10 cellular contexts compared by ENCODE assay signal in genomic region chr19:36245210-36246005, GRCh38. TPM values are rescaled to one million over a fixed set of nuclear protein-coding genes. Genes with fewer than 3 reads are reported as not detected.
A peak's percentile ranks its signal among the peaks of the same experiment; 100 is the strongest.
DNase-seq lines count a peak whose midpoint lies in the region; ATAC-seq, FAIRE-seq and TF ChIP-seq lines count a peak whose summit lies in the region.
"Had no signal": no experiment of that assay in that cellular context is flagged by ENCODE, and none has a peak within 500 bp of the region (broad histone marks: within the 10 kb centered on the region; RNA-seq: fewer than 3 reads in every experiment).

No MANE protein-coding gene starts in this region.

- H3K27ac ChIP-seq in liver (ENCODE audit: low read depth in 1 of 2, low read length in 2 of 2) (no peak overlapping the region), HepG2 (ENCODE audit: extremely low read length, insufficient read depth, low read length) (no peak overlapping the region), muscle layer of colon (ENCODE audit: low read depth, low read length) (no peak overlapping the region), aorta (ENCODE audit: low read depth in 1 of 2, low read length in 2 of 2) (no peak overlapping the region)

- intact Hi-C loops in HepG2 (cut with micrococcal nuclease; ENCODE audit: unreplicated experiment), result no loop called here
- intact Hi-C loops in aorta (cut with DNase I), result no loop called here
- intact Hi-C loops in posterior vena cava (cut with DNase I), result no loop called here

- H3K27ac Mint-ChIP-seq in T-helper 17 cell, result no peak overlapping the region

- POLR2A ChIA-PET in HepG2 (lab: Yijun Ruan, JAX), result no interaction called here

- no peak for ATAC-seq in HepG2
- ATAC-seq in aorta (ENCODE audit: low FRiP score), result peak; percentile 44
- ATAC-seq in T-helper 17 cell, result no peak
- ATAC-seq: K562 had no signal

- in situ Hi-C loops in HepG2 (cut with HindIII; ENCODE audit: extremely low pct_ligation_motif_present, low pct_unique_long_range_greater_than_20kb), result no loop called here

- H3K4me2 ChIP-seq in HepG2 (ENCODE audit: low read depth, low read length), result no peak overlapping the region

- DNase-seq in HepG2 (ENCODE audit: low spot score) (no peak), epithelial cell of esophagus (ENCODE audit: low read depth) (no peak), aorta (no peak), posterior vena cava (ENCODE audit: low spot score) (no peak), DMS153 treated with DMSO at 0.1 percent for 48 hours (lab: John Stamatoyannopoulos, UW; ENCODE audit: unreplicated experiment) (no peak), T-helper 17 cell (no peak)
- DNase-seq: activated naive CD4-positive, alpha-beta T cell treated with anti-CD3 and anti-CD28 coated beads, Interleukin-2, amount 50 U/mL, for 16 hours had no signal

- no peak for TF ChIP-seq RAD21 in liver (IDR thresholded peaks at IDR 0.05)
- no peak for TF ChIP-seq RAD21 in HepG2 (CRISPR knock-in tag; IDR thresholded peaks at IDR 0.05)

- CTCF ChIA-PET in HepG2 (lab: Yijun Ruan, JAX; ENCODE audit: low intra/inter-chr PET ratio, low total read pairs), result no interaction called here

- H4K20me1 ChIP-seq in HepG2 (ENCODE audit: insufficient read depth, low read length), result no peaks in the 10 kb centered on the region

- TF ChIP-seq EP300 in HepG2 (IDR thresholded peaks at IDR 0.05; ENCODE audit: low read depth in 2 of 2, low read length in 2 of 2), result no peak
- no peak for TF ChIP-seq EP300 in HepG2 (CRISPR knock-in tag; IDR thresholded peaks at IDR 0.05; ENCODE audit: borderline replicate concordance)

- no peak for TF ChIP-seq POLR2A in HepG2 (IDR thresholded peaks at IDR 0.05; ENCODE audit: insufficient read depth in 1 of 2, low read depth in 2 of 2, low read length in 2 of 2)

- H3K9me3 ChIP-seq in liver (ENCODE audit: control insufficient read depth in 4 of 4, low read length in 3 of 4) (peaks cover 10 to 38% (median 22%) of the 10 kb centered on the region in 4 donors), HepG2 (ENCODE audit: low read length) (no peaks in the 10 kb centered on the region; the same call in 1 of the 2 replicates), muscle layer of colon (ENCODE audit: low read length) (no peaks in the 10 kb centered on the region), aorta (ENCODE audit: control insufficient read depth, low read length) (no peaks in the 10 kb centered on the region), T-helper 17 cell (ENCODE audit: control insufficient read depth, low read length, poor library complexity, severe bottlenecking) (peaks cover 3% of the 10 kb centered on the region)

- peaks cover 0 to 2% (median 0%) of the 10 kb centered on the region in 4 donors for H3K4me1 ChIP-seq in liver (ENCODE audit: control insufficient read depth in 4 of 4, insufficient read depth in 4 of 4, low read length in 3 of 4)
- no peaks in the 10 kb centered on the region for H3K4me1 ChIP-seq in HepG2 (ENCODE audit: insufficient read depth, low read length)
- peaks cover 8% of the 10 kb centered on the region for H3K4me1 ChIP-seq in muscle layer of colon (ENCODE audit: insufficient read depth, low read length)
- no peaks in the 10 kb centered on the region for H3K4me1 ChIP-seq in aorta (ENCODE audit: control insufficient read depth in 1 of 2, insufficient read depth in 2 of 2, low read length in 2 of 2)

- no peaks in the 10 kb centered on the region for H3K27me3 Mint-ChIP-seq in T-helper 17 cell

- FAIRE-seq in HepG2 (lab: Jason Lieb, UNC), result no peak
- FAIRE-seq: K562 had no signal

- no peak overlapping the region for H3K4me3 Mint-ChIP-seq in T-helper 17 cell

- H3K4me3 ChIP-seq in liver (ENCODE audit: low read depth in 1 of 3, low read length in 3 of 3) (peak overlapping the region; percentile 27 to 37 (median 36)), HepG2 (replicated peaks in 1 of 3; ENCODE audit: insufficient read depth in 1 of 3, low read depth in 2 of 3, low read length in 3 of 3) (no peak overlapping the region), epithelial cell of esophagus (ENCODE audit: low read length) (peak overlapping the region; percentile 16), muscle layer of colon (ENCODE audit: low read depth in 1 of 2, low read length in 2 of 2) (peak overlapping the region; percentile 51 to 63), aorta (ENCODE audit: low read length in 2 of 2) (no peak overlapping the region)
- H3K4me3 ChIP-seq: K562 had no signal

- 9% methylated on average over 63 of the region's 63 CpGs for WGBS in liver
- WGBS in HepG2 (ENCODE audit: low lambda C conversion rate), result 87% methylated on average over 59 of the region's 63 CpGs
- 1 to 2% methylated on average over 63 of the region's 63 CpGs for WGBS in aorta, 2 donors

- no peaks in the 10 kb centered on the region for H3K36me3 Mint-ChIP-seq in T-helper 17 cell (ENCODE audit: low read depth)

- H3K36me3 ChIP-seq in liver (ENCODE audit: control insufficient read depth in 4 of 4, insufficient read depth in 3 of 4, low read depth in 1 of 4, low read length in 3 of 4) (no peaks in the 10 kb centered on the region), HepG2 (replicated peaks in 1 of 2; ENCODE audit: control insufficient read depth in 1 of 2, insufficient read depth in 2 of 2, low read length in 2 of 2) (no peaks in the 10 kb centered on the region), muscle layer of colon (ENCODE audit: insufficient read depth, low read length) (no peaks in the 10 kb centered on the region), aorta (ENCODE audit: control insufficient read depth in 1 of 2, insufficient read depth in 2 of 2, low read length in 1 of 2) (no peaks in the 10 kb centered on the region)

- no TSS peak for BruUV-seq in HepG2 (replicated peaks; lab: Mats Ljungman, UMichigan)

- no peaks in the 10 kb centered on the region for H3K4me1 Mint-ChIP-seq in T-helper 17 cell

- H2AFZ ChIP-seq in HepG2 (ENCODE audit: low read length), result no peak overlapping the region

- no peak overlapping the region for H3K9ac ChIP-seq in liver (ENCODE audit: low read depth in 1 of 2, low read length in 2 of 2)
- H3K9ac ChIP-seq in HepG2 (ENCODE audit: insufficient read depth, low read depth, low read length), result no peak overlapping the region
- H3K9ac ChIP-seq in muscle layer of colon (ENCODE audit: low read length), result no peak overlapping the region

- TF ChIP-seq CTCF in liver (IDR thresholded peaks at IDR 0.05; ENCODE audit: low read depth, low read length, missing input control), result no peak
- no peak for TF ChIP-seq CTCF in HepG2 (CRISPR knock-in tag; IDR thresholded peaks at IDR 0.05)
- no peak for TF ChIP-seq CTCF in epithelial cell of esophagus (IDR thresholded peaks at IDR 0.05; ENCODE audit: insufficient read depth, low read depth, low read length, missing control alignments)

- no peaks in the 10 kb centered on the region for H3K79me2 ChIP-seq in HepG2 (ENCODE audit: insufficient read depth, low read length)

- H3K27me3 ChIP-seq in liver (ENCODE audit: control insufficient read depth in 4 of 4, insufficient read depth in 4 of 4, low read length in 3 of 4) (no peaks in the 10 kb centered on the region), HepG2 (ENCODE audit: control insufficient read depth in 1 of 2, insufficient read depth in 2 of 2, low read length in 2 of 2) (no peaks in the 10 kb centered on the region), muscle layer of colon (ENCODE audit: control insufficient read depth in 1 of 2, insufficient read depth in 2 of 2, low read length in 2 of 2) (peaks cover 5 to 10% of the 10 kb centered on the region in 2 donors), aorta (ENCODE audit: control insufficient read depth in 1 of 2, insufficient read depth in 2 of 2, low read length in 1 of 2) (no peaks in the 10 kb centered on the region)

RNA-seq across cellular contexts. Expression of gene ZNF146, which starts 30.5 kb away (rescaled TPM):
- 10 to 100 TPM; 29.2 to 48.6 TPM for total RNA-seq in liver
- 10 to 100 TPM; 16.6 to 19.0 TPM for polyA plus RNA-seq in liver
- 52.7 and 93.3 TPM in 2 replicates for total RNA-seq in HepG2 (2016; rRNA removed; fragmentation: Illumina TruSeq; extraction: Trizol)
- 7.1 and 7.2 TPM in 2 replicates for total RNA-seq in HepG2 (2016; cell fraction: cytosol; rRNA removed; fragmentation: Illumina TruSeq; extraction: Trizol; ENCODE audit: low read depth)
- 53.6 and 86.2 TPM in 2 replicates for total RNA-seq in HepG2 (2016; cell fraction: insoluble cytoplasmic fraction; rRNA removed; fragmentation: Illumina TruSeq; extraction: Trizol)
- total RNA-seq in HepG2 (2016; cell fraction: membrane; rRNA removed; fragmentation: Illumina TruSeq; extraction: Trizol), result 33.9 and 37.0 TPM in 2 replicates
- 30.3 and 37.2 TPM in 2 replicates for total RNA-seq in HepG2 (2016; cell fraction: nucleus; rRNA removed; fragmentation: Illumina TruSeq; extraction: Trizol)
- 26.8 and 28.4 TPM in 2 replicates for polyA plus RNA-seq in HepG2 (2011; rRNA removed)
- 12.6 and 22.7 TPM in 2 replicates for polyA plus RNA-seq in HepG2 (2011; cell fraction: cytosol; rRNA removed)
- 11.3 and 18.6 TPM in 2 replicates for polyA plus RNA-seq in HepG2 (2011; cell fraction: nucleus; rRNA removed)
- 47.9 and 48.1 TPM in 2 replicates for polyA plus RNA-seq in HepG2 (2012)
- polyA plus RNA-seq in HepG2 (2016; cell fraction: cytosol; fragmentation: Illumina TruSeq; extraction: Trizol; ENCODE audit: low read depth), result 3.7 and 4.0 TPM in 2 replicates
- polyA plus RNA-seq in HepG2 (2016; cell fraction: insoluble cytoplasmic fraction; fragmentation: Illumina TruSeq; extraction: Trizol; ENCODE audit: low read depth), result 71.0 and 81.5 TPM in 2 replicates
- polyA plus RNA-seq in HepG2 (2016; cell fraction: membrane; fragmentation: Illumina TruSeq; extraction: Trizol; ENCODE audit: low read depth), result 15.3 and 15.4 TPM in 2 replicates
- 56.6 and 59.5 TPM in 2 replicates for polyA plus RNA-seq in HepG2 (2016; cell fraction: nucleus; fragmentation: Illumina TruSeq; extraction: Trizol; ENCODE audit: insufficient read depth, low read depth)
- polyA minus RNA-seq in HepG2 (2011; rRNA and poly(A)+ RNA removed; ENCODE audit: low replicate concordance), result 8.8 and 18.0 TPM in 2 replicates
- polyA minus RNA-seq in HepG2 (2011; cell fraction: cytosol; rRNA and poly(A)+ RNA removed), result 25.7 and 28.9 TPM in 2 replicates
- polyA minus RNA-seq in HepG2 (2011; cell fraction: nucleus; rRNA and poly(A)+ RNA removed), result 31.7 and 48.7 TPM in 2 replicates
- 10 to 100 TPM; 44.3 to 44.8 TPM for total RNA-seq in aorta
- 10 to 100 TPM; 26.7 to 40.1 TPM for polyA plus RNA-seq in aorta
- 10 to 100 TPM; 40.2 to 41.7 TPM for total RNA-seq in posterior vena cava
- total RNA-seq in T-helper 17 cell, result 10 to 100 TPM; 23.8 to 29.5 TPM

RNA-seq across cellular contexts. Expression of gene ZNF565, which starts 30.9 kb away (rescaled TPM):
- total RNA-seq in liver (1 to 10 TPM; 2.3 to 4.9 TPM), HepG2 (2016; rRNA removed; fragmentation: Illumina TruSeq; extraction: Trizol) (5.2 and 6.0 TPM in 2 replicates), aorta (1 to 10 TPM; 7.4 to 8.0 TPM), posterior vena cava (1 to 10 TPM; 5.2 to 5.3 TPM), T-helper 17 cell (1 to 10 TPM; 9.3 to 9.4 TPM)
- polyA plus RNA-seq in liver (1 to 10 TPM in 1 of 2 donors, under 1 TPM in 1; 0.95 to 2.2 TPM), HepG2 (2011; rRNA removed) (1.8 and 2.1 TPM in 2 replicates), aorta (1 to 10 TPM; 1.6 to 2.6 TPM)
- total RNA-seq in HepG2 (2016; cell fraction: cytosol; rRNA removed; fragmentation: Illumina TruSeq; extraction: Trizol; ENCODE audit: low read depth), result 2.6 and 3.3 TPM in 2 replicates
- 5.1 and 5.7 TPM in 2 replicates for total RNA-seq in HepG2 (2016; cell fraction: insoluble cytoplasmic fraction; rRNA removed; fragmentation: Illumina TruSeq; extraction: Trizol)
- total RNA-seq in HepG2 (2016; cell fraction: membrane; rRNA removed; fragmentation: Illumina TruSeq; extraction: Trizol), result 3.8 and 4.2 TPM in 2 replicates
- 3.8 and 5.4 TPM in 2 replicates for total RNA-seq in HepG2 (2016; cell fraction: nucleus; rRNA removed; fragmentation: Illumina TruSeq; extraction: Trizol)
- 0.95 and 1.4 TPM in 2 replicates for polyA plus RNA-seq in HepG2 (2011; cell fraction: cytosol; rRNA removed)
- polyA plus RNA-seq in HepG2 (2011; cell fraction: nucleus; rRNA removed), result 2.5 and 3.3 TPM in 2 replicates
- polyA plus RNA-seq in HepG2 (2012), result 2.3 and 2.4 TPM in 2 replicates
- 0.63 and 0.91 TPM in 2 replicates for polyA plus RNA-seq in HepG2 (2016; cell fraction: cytosol; fragmentation: Illumina TruSeq; extraction: Trizol; ENCODE audit: low read depth)
- polyA plus RNA-seq in HepG2 (2016; cell fraction: insoluble cytoplasmic fraction; fragmentation: Illumina TruSeq; extraction: Trizol; ENCODE audit: low read depth), result 3.6 and 3.8 TPM in 2 replicates
- polyA plus RNA-seq in HepG2 (2016; cell fraction: membrane; fragmentation: Illumina TruSeq; extraction: Trizol; ENCODE audit: low read depth), result 1.5 and 1.6 TPM in 2 replicates
- polyA plus RNA-seq in HepG2 (2016; cell fraction: nucleus; fragmentation: Illumina TruSeq; extraction: Trizol; ENCODE audit: insufficient read depth, low read depth), result 4.5 and 4.8 TPM in 2 replicates
- 2.0 and 2.7 TPM in 2 replicates for polyA minus RNA-seq in HepG2 (2011; rRNA and poly(A)+ RNA removed; ENCODE audit: low replicate concordance)
- polyA minus RNA-seq in HepG2 (2011; cell fraction: cytosol; rRNA and poly(A)+ RNA removed), result 1.2 and 2.2 TPM in 2 replicates
- 5.4 and 7.6 TPM in 2 replicates for polyA minus RNA-seq in HepG2 (2011; cell fraction: nucleus; rRNA and poly(A)+ RNA removed)

Comparison
In these comparisons a context has a peak if more than half of its experiments do, and no peak if none do; other contexts are left out.
1. H3K4me3 ChIP-seq: peak in liver (3 of 3), epithelial cell of esophagus (single experiment) and muscle layer of colon (2 of 2); none in HepG2 (0 of 3) and aorta (0 of 2).